In the genomic region with DNA sequence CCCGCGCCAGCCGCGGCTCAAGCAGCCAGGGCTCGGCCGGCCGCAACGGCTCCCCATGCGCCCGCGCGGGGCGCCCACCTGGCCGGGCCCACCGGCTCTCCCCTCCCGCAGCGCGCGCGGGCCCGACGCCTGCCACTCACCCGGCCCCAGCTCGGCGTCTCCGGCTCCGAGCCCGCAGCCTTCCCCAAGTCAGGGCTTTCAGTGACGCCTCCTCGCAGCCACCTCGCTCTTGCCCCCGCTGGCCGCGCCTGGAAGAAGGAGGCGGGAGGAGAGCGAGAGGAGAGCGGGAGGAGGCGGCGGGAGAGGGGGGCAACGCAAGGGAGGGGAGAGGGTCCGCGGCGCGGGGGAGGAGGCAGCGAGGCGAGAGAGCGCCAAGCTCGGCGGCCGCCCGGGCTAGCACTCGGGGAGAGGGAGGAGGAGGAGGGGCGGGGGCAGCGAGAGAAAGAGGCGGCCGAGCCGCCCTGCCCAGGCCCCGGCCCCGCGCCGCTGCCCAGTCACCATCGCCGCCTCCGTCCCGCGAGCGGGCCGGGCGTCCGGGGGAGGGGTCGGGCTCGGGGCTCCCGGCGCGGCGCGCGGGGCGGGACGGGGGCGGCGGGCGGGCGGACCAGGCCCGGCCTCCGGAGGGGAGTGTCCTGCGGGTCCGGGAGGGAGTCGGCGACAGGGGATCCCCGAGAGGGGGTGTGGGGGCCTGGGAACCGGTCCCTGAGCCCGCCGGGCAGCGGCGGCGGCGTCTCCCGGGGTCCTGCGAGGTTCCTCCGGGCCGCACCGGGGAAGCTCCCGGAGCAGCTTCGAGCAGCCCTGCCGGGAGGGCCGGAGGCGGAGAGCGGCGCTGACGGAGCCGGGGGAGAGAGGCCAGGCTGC, we compare ENCODE assay signal across 8 cellular contexts. TPM values are rescaled to one million over a fixed set of nuclear protein-coding genes. Genes with fewer than 3 reads are reported as not detected.
A peak's percentile ranks its signal among the peaks of the same experiment; 100 is the strongest.
DNase-seq lines count a peak whose midpoint lies in the region; ATAC-seq and TF ChIP-seq lines count a peak whose summit lies in the region.

A gene with protein sequence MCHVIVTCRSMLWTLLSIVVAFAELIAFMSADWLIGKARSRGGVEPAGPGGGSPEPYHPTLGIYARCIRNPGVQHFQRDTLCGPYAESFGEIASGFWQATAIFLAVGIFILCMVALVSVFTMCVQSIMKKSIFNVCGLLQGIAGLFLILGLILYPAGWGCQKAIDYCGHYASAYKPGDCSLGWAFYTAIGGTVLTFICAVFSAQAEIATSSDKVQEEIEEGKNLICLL (minus strand): TSS at position 414 of the 861 bp plus-strand sequence. CDS start 138,559 bp downstream, outside the sequence.

- no peaks in the 10 kb centered on the region for H3K9me3 ChIP-seq in RWPE2 (ENCODE audit: severe bottlenecking)

- peak within 1 kb of the TSS; percentile 95 for H3K4me3 ChIP-seq in RWPE2 (ENCODE audit: severe bottlenecking)
- peak within 1 kb of the TSS; percentile 82 for H3K4me3 ChIP-seq in iPS-11a (ENCODE audit: low read depth, low read length)

- peak; percentile 57 for ATAC-seq in GM19372 (IDR thresholded peaks at IDR 0.05; ENCODE audit: low read depth, unreplicated experiment)
- peak; percentile 45 for ATAC-seq in HG03457 (IDR thresholded peaks at IDR 0.05; ENCODE audit: unreplicated experiment)
- ATAC-seq in RWPE2 (ENCODE audit: low read depth): peak; percentile 72

- H3K27me3 ChIP-seq in RWPE2 (ENCODE audit: insufficient read depth, poor library complexity, severe bottlenecking): no peaks in the 10 kb centered on the region

- peaks cover 15% of the 10 kb centered on the region for H3K4me1 ChIP-seq in RWPE2 (ENCODE audit: insufficient read depth, poor library complexity, severe bottlenecking)

- TF ChIP-seq CTCF in RWPE2 (IDR thresholded peaks at IDR 0.05; ENCODE audit: poor library complexity, severe bottlenecking): peak; percentile 23

- peaks cover 28% of the 10 kb centered on the region for H3K36me3 ChIP-seq in RWPE2 (ENCODE audit: low read depth)

- DNase-seq in Caki2 (ENCODE audit: low read depth) (peak; percentile 84), RWPE2 (ENCODE audit: low spot score) (peak; percentile 72), T47D (ENCODE audit: low read depth in 1 of 2, low spot score in 1 of 2) (peak; percentile 75 to 86), retina (peak; percentile 86), Kasumi-1 (lab: John Stamatoyannopoulos, UW) (no peak)

- in situ Hi-C loops in Caki2 (cut with HindIII; ENCODE audit: low pct_unique_long_range_greater_than_20kb, low sequenced_read_pairs) (no loop called here), T47D (cut with HindIII; ENCODE audit: low pct_unique_long_range_greater_than_20kb, low sequenced_read_pairs) (no loop called here)

- peak within 1 kb of the TSS; percentile 84 for H3K27ac ChIP-seq in RWPE2 (ENCODE audit: poor library complexity, severe bottlenecking)

RNA-seq across cellular contexts. Expression of the gene that starts here (rescaled TPM):
- 49.9 and 62.5 TPM in 2 replicates for total RNA-seq in Caki2 (2014; rRNA removed; shearing (Covaris generic); ENCODE audit: low replicate concordance)

Comparison
In these comparisons a context has a peak if more than half of its experiments do, and no peak if none do; other contexts are left out.
1. DNase-seq: peak in Caki2 (single experiment), RWPE2 (single experiment), T47D (2 of 2) and retina (single experiment); none in Kasumi-1 (0 of 2).
2. Peak in every context shown above with its lines, with median percentiles within 50 percentile points of each other: ATAC-seq.